20 cellular contexts compared by ENCODE assay signal in the genomic region with DNA sequence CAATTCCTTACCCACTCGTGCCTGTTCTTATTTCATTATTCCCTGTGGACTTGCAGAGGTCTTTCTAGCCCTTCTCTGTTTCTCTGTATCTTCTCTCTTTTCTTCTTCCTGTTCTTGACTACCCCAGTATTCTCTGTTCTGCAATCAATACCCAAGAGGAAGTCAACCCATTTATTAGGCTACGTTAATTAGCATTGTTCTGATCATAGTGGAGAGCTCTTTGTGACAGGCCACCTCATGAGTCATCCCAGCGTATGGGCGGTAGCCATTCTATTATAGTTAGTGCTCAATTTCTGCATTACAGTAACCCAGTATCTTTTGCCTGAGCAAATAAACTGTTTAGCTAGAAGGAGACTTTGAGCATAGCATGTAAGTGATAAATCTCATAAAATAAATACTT.
DNase-seq lines count a peak whose midpoint lies in the region; ATAC-seq and TF ChIP-seq lines count a peak whose summit lies in the region.
"Had no signal": no experiment of that assay in that cellular context is flagged by ENCODE, and none has a peak within 500 bp of the region (broad histone marks: within the 10 kb centered on the region; RNA-seq: fewer than 3 reads in every experiment).

No MANE protein-coding gene starts in this region.

- no peak overlapping the region for H3K4me3 ChIP-seq in stomach

- TF ChIP-seq CTCF in GM13977 (IDR thresholded peaks at IDR 0.05; ENCODE audit: extremely low read depth, insufficient read depth, missing control alignments) (no peak), stomach (IDR thresholded peaks at IDR 0.05) (no peak)

- no peak for TF ChIP-seq EP300 in stomach (IDR thresholded peaks at IDR 0.05)

- no peaks in the 10 kb centered on the region for H3K36me3 ChIP-seq in stomach

- TF ChIP-seq POLR2A in stomach (IDR thresholded peaks at IDR 0.05): no peak

- no peaks in the 10 kb centered on the region for H3K27me3 ChIP-seq in stomach

- H3K4me1 ChIP-seq in stomach: no peaks in the 10 kb centered on the region

- intact Hi-C loops in posterior vena cava (cut with DNase I): no loop called here
- intact Hi-C loops in stomach (cut with DNase I; ENCODE audit: low total_unique reads): no loop called here

- H3K9me3 ChIP-seq in stomach: peaks cover 0 to 16% (median 0%) of the 10 kb centered on the region in 4 donors

- 63 to 70% (median 65%) methylated on average over 4 of the region's 4 CpGs for WGBS in stomach, 5 donors

- H3K27ac ChIP-seq in stomach: no peak overlapping the region
- H3K27ac ChIP-seq: C4-2B, KMS-11 had no signal

- ATAC-seq in HG03103 (IDR thresholded peaks at IDR 0.05; ENCODE audit: low read depth, unreplicated experiment): peak; percentile 55
- ATAC-seq: HepG2, T-helper 17 cell had no signal

- DNase-seq in COLO668 (lab: John Stamatoyannopoulos, UW; ENCODE audit: unreplicated experiment): peak; percentile 2
- peak; percentile 3 for DNase-seq in GM13977 (ENCODE audit: low spot score)
- peak; percentile 34 for DNase-seq in NCI-H748 (lab: John Stamatoyannopoulos, UW; ENCODE audit: unreplicated experiment)
- no peak for DNase-seq in SW 1271 (lab: John Stamatoyannopoulos, UW)
- no peak for DNase-seq in posterior vena cava (ENCODE audit: low spot score)
- DNase-seq in stomach: no peak
- no peak for DNase-seq in Kasumi-1 (lab: John Stamatoyannopoulos, UW)
- DNase-seq: H7, NCI-H1092, NCI-H1694, NCI-H2107, NCI-H345, NCI-H82, RPMI8226, SIG-M5, T-helper 17 cell had no signal

- in situ Hi-C loops in GM13977 (cut with MboI; ENCODE audit: low pct_unique_long_range_greater_than_20kb, low sequenced_read_pairs, unreplicated experiment): no loop called here

Comparison
In these comparisons a context has a peak if more than half of its experiments do, and no peak if none do; other contexts are left out.
1. DNase-seq: peak in COLO668 (single experiment), GM13977 (single experiment) and NCI-H748 (single experiment); none in SW 1271 (0 of 2), posterior vena cava (single experiment), stomach (single experiment) and Kasumi-1 (0 of 2).